9 cellular contexts compared by ENCODE assay signal in genomic region chr6:139597781-139598368, GRCh38.
A peak's percentile ranks its signal among the peaks of the same experiment; 100 is the strongest.
DNase-seq lines count a peak whose midpoint lies in the region; ATAC-seq and TF ChIP-seq lines count a peak whose summit lies in the region.
"Had no signal": no experiment of that assay in that cellular context is flagged by ENCODE, and none has a peak within 500 bp of the region (broad histone marks: within the 10 kb centered on the region; RNA-seq: fewer than 3 reads in every experiment).

No MANE protein-coding gene starts in this region.

- POLR2A ChIA-PET in activated CD8-positive, alpha-beta T cell treated with anti-CD3 and anti-CD28 coated beads for 36 hours (lab: Charles Lee): no interaction called here

- H3K9me3 Mint-ChIP-seq in activated CD8-positive, alpha-beta T cell treated with anti-CD3 and anti-CD28 coated beads for 36 hours: no peaks in the 10 kb centered on the region
- H3K9me3 Mint-ChIP-seq: activated naive CD8-positive, alpha-beta T cell treated with anti-CD3 and anti-CD28 coated beads, Interleukin-2, amount 50 U/mL, for 24 hours had no signal

- peak in 1 of 2 donors; percentile 81 for TF ChIP-seq EP300 in tibial nerve (IDR thresholded peaks at IDR 0.05)

- no peak for TF ChIP-seq POLR2A in tibial nerve (IDR thresholded peaks at IDR 0.05)

- intact Hi-C loops in lower lobe of right lung (cut with DNase I): no loop called here
- intact Hi-C loops in activated CD8-positive, alpha-beta T cell treated with anti-CD3 and anti-CD28 coated beads for 36 hours (cut with micrococcal nuclease): no loop called here

- H3K9me3 ChIP-seq in lower lobe of right lung (no peaks in the 10 kb centered on the region), tibial nerve (no peaks in the 10 kb centered on the region)

- 15 to 22% methylated on average over 6 of the region's 6 CpGs for WGBS in tibial nerve, 2 donors

- peaks cover 3% of the 10 kb centered on the region for H3K27me3 Mint-ChIP-seq in activated CD8-positive, alpha-beta T cell treated with anti-CD3 and anti-CD28 coated beads for 36 hours

- H3K27me3 ChIP-seq in lower lobe of right lung (ENCODE audit: low read depth): no peaks in the 10 kb centered on the region
- H3K27me3 ChIP-seq in tibial nerve: no peaks in the 10 kb centered on the region

- ATAC-seq in lower lobe of right lung (peak; percentile 67 to 76), GM19452 (IDR thresholded peaks at IDR 0.05; ENCODE audit: unreplicated experiment) (no peak)
- ATAC-seq in activated CD8-positive, alpha-beta T cell treated with anti-CD3 and anti-CD28 coated beads for 36 hours: no peak
- ATAC-seq: activated naive CD8-positive, alpha-beta T cell treated with anti-CD3 and anti-CD28 coated beads, Interleukin-2, amount 50 U/mL, for 24 hours had no signal

- CTCF ChIA-PET in activated CD8-positive, alpha-beta T cell treated with anti-CD3 and anti-CD28 coated beads for 36 hours (lab: Charles Lee): no interaction called here

- H3K27ac Mint-ChIP-seq in activated CD8-positive, alpha-beta T cell treated with anti-CD3 and anti-CD28 coated beads for 36 hours: no peak overlapping the region
- H3K27ac Mint-ChIP-seq: activated naive CD8-positive, alpha-beta T cell treated with anti-CD3 and anti-CD28 coated beads, Interleukin-2, amount 50 U/mL, for 24 hours had no signal

- no peaks in the 10 kb centered on the region for H3K36me3 Mint-ChIP-seq in activated CD8-positive, alpha-beta T cell treated with anti-CD3 and anti-CD28 coated beads for 36 hours (ENCODE audit: low read depth)

- no peak overlapping the region for H3K4me3 Mint-ChIP-seq in activated CD8-positive, alpha-beta T cell treated with anti-CD3 and anti-CD28 coated beads for 36 hours
- H3K4me3 Mint-ChIP-seq: activated naive CD8-positive, alpha-beta T cell treated with anti-CD3 and anti-CD28 coated beads, Interleukin-2, amount 50 U/mL, for 24 hours had no signal

- TF ChIP-seq CTCF in lower lobe of right lung (IDR thresholded peaks at IDR 0.05) (no peak), tibial nerve (IDR thresholded peaks at IDR 0.05) (no peak)
- TF ChIP-seq CTCF in activated CD8-positive, alpha-beta T cell treated with anti-CD3 and anti-CD28 coated beads for 36 hours (IDR thresholded peaks at IDR 0.05): no peak

- H3K36me3 ChIP-seq in lower lobe of right lung (no peaks in the 10 kb centered on the region), tibial nerve (no peaks in the 10 kb centered on the region)

- DNase-seq in LoVo (ENCODE audit: low spot score) (peak; percentile 81), cerebellar cortex (ENCODE audit: low spot score) (peak; percentile 33), lower lobe of right lung (peak; percentile 58), tibial nerve (ENCODE audit: low spot score in 2 of 2) (peak; percentile 53 to 54)
- no peak for DNase-seq in activated effector memory CD4-positive, alpha-beta T cell treated with anti-CD3 and anti-CD28 coated beads, Interleukin-2, amount 50 U/mL, for 16 hours
- no peak for DNase-seq in activated CD8-positive, alpha-beta T cell treated with anti-CD3 and anti-CD28 coated beads for 36 hours
- no peak for DNase-seq in stimulated activated CD4-positive, alpha-beta T cell treated with anti-CD3 and anti-CD28 coated beads, Interleukin-12 subunit alpha, Interleukin-12 subunit beta, amount 100 ng/mL, for 4 hours
- DNase-seq: activated naive CD8-positive, alpha-beta T cell treated with anti-CD3 and anti-CD28 coated beads, Interleukin-2, amount 50 U/mL, for 24 hours had no signal

- H3K4me1 Mint-ChIP-seq in activated CD8-positive, alpha-beta T cell treated with anti-CD3 and anti-CD28 coated beads for 36 hours (ENCODE audit: low read depth): peaks cover 11% of the 10 kb centered on the region

- H3K4me3 ChIP-seq in lower lobe of right lung: no peak overlapping the region
- no peak overlapping the region for H3K4me3 ChIP-seq in tibial nerve

- H3K27ac ChIP-seq in lower lobe of right lung (peak overlapping the region; percentile 44), tibial nerve (peak overlapping the region; percentile 33 to 81 (median 65))

- peaks cover 35% of the 10 kb centered on the region for H3K4me1 ChIP-seq in lower lobe of right lung
- H3K4me1 ChIP-seq in tibial nerve: peaks cover 0 to 22% (median 7%) of the 10 kb centered on the region in 4 donors

Comparison
In these comparisons a context has a peak if more than half of its experiments do, and no peak if none do; other contexts are left out.
1. DNase-seq: peak in LoVo (single experiment), cerebellar cortex (single experiment), lower lobe of right lung (single experiment) and tibial nerve (2 of 2); none in activated effector memory CD4-positive, alpha-beta T cell treated with anti-CD3 and anti-CD28 coated beads, Interleukin-2, amount 50 U/mL, for 16 hours (single experiment), activated CD8-positive, alpha-beta T cell treated with anti-CD3 and anti-CD28 coated beads for 36 hours (single experiment) and stimulated activated CD4-positive, alpha-beta T cell treated with anti-CD3 and anti-CD28 coated beads, Interleukin-12 subunit alpha, Interleukin-12 subunit beta, amount 100 ng/mL, for 4 hours (single experiment).
2. ATAC-seq: peak in lower lobe of right lung (2 of 2); none in GM19452 (single experiment) and activated CD8-positive, alpha-beta T cell treated with anti-CD3 and anti-CD28 coated beads for 36 hours (single experiment).